16 cellular contexts compared by ENCODE assay signal in genomic region chr6:126055449-126055848, GRCh38.
A peak's percentile ranks its signal among the peaks of the same experiment; 100 is the strongest.
DNase-seq lines count a peak whose midpoint lies in the region; ATAC-seq, FAIRE-seq and TF ChIP-seq lines count a peak whose summit lies in the region.
"Had no signal": no experiment of that assay in that cellular context is flagged by ENCODE, and none has a peak within 500 bp of the region (broad histone marks: within the 10 kb centered on the region; RNA-seq: fewer than 3 reads in every experiment).

No MANE protein-coding gene starts in this region.

- TF ChIP-seq POLR2A in suprapubic skin (IDR thresholded peaks at IDR 0.05), result no peak

- H3K27ac ChIP-seq in HL-60 (replicated peaks), result peak overlapping the region; percentile 26; the same call in 1 of the 2 replicates
- peak overlapping the region; percentile 93 for H3K27ac ChIP-seq in VCaP
- peak overlapping the region; percentile 20 to 71 for H3K27ac ChIP-seq in mucosa of rectum (ENCODE audit: low read depth in 2 of 2, low read length in 2 of 2)
- H3K27ac ChIP-seq in suprapubic skin, result peak overlapping the region; percentile 35
- no peak overlapping the region for H3K27ac ChIP-seq in heart right ventricle

- intact Hi-C loops in heart right ventricle (cut with DNase I), result no loop called here

- DNase-seq in HL-60 (ENCODE audit: low read depth in 1 of 2, low spot score in 1 of 2) (no peak), suprapubic skin (ENCODE audit: low spot score in 2 of 2) (no peak), frontal cortex (ENCODE audit: low spot score in 2 of 2) (no peak), heart right ventricle (no peak)
- no peak for DNase-seq in activated effector memory CD4-positive, alpha-beta T cell treated with anti-CD3 and anti-CD28 coated beads, Interleukin-2, amount 50 U/mL, for 16 hours
- DNase-seq: BE2C; CD8-positive, alpha-beta T cell; COR-L47; DND-41; GDM1 had no signal

- H3K4me3 ChIP-seq in HL-60 (replicated peaks; ENCODE audit: insufficient read depth, low read length) (no peak overlapping the region), mucosa of rectum (ENCODE audit: low read length in 2 of 2) (no peak overlapping the region), suprapubic skin (no peak overlapping the region), heart right ventricle (no peak overlapping the region)
- H3K4me3 ChIP-seq: HAP-1 had no signal

- no peaks in the 10 kb centered on the region for H3K9me3 ChIP-seq in mucosa of rectum (ENCODE audit: control insufficient read depth in 2 of 2, low read length in 2 of 2)
- H3K9me3 ChIP-seq in suprapubic skin, result no peaks in the 10 kb centered on the region
- H3K9me3 ChIP-seq in heart right ventricle, result peaks cover 0 to 7% (median 0%) of the 10 kb centered on the region in 11 donors
- H3K9me3 ChIP-seq: BE2C, HAP-1 had no signal

- H3K27me3 ChIP-seq in HL-60 (ENCODE audit: insufficient read depth, poor library complexity, severe bottlenecking) (no peaks in the 10 kb centered on the region), mucosa of rectum (ENCODE audit: control insufficient read depth in 2 of 2, insufficient read depth in 2 of 2, low read length in 2 of 2) (no peaks in the 10 kb centered on the region), suprapubic skin (no peaks in the 10 kb centered on the region), heart right ventricle (no peaks in the 10 kb centered on the region)
- H3K27me3 ChIP-seq: BE2C had no signal

- ATAC-seq in heart right ventricle (no peak), HG03039 (IDR thresholded peaks at IDR 0.05; ENCODE audit: unreplicated experiment) (no peak)
- ATAC-seq: CD8-positive, alpha-beta T cell had no signal

- H3K4me1 ChIP-seq in mucosa of rectum (ENCODE audit: control insufficient read depth in 2 of 2, insufficient read depth in 2 of 2, low read length in 2 of 2) (peaks cover 0 to 19% of the 10 kb centered on the region in 2 donors), suprapubic skin (peaks cover 16% of the 10 kb centered on the region), heart right ventricle (peaks cover 0 to 10% (median 0%) of the 10 kb centered on the region in 9 donors)
- H3K4me1 ChIP-seq: HAP-1 had no signal

- no peak for TF ChIP-seq CTCF in HL-60 (IDR thresholded peaks at IDR 0.05; ENCODE audit: insufficient read depth, low read length)
- no peak for TF ChIP-seq CTCF in VCaP (conservative IDR thresholded peaks at IDR 0.05)
- no peak for TF ChIP-seq CTCF in suprapubic skin (IDR thresholded peaks at IDR 0.05)
- TF ChIP-seq CTCF in heart right ventricle (IDR thresholded peaks at IDR 0.05), result no peak

- TF ChIP-seq EP300 in suprapubic skin (IDR thresholded peaks at IDR 0.05), result no peak

- no peak overlapping the region for H3K9ac ChIP-seq in mucosa of rectum (ENCODE audit: low read depth in 1 of 2, low read length in 2 of 2)

- FAIRE-seq in frontal cortex (lab: Jason Lieb, UNC), result no peak
- FAIRE-seq: A204.1, H1 had no signal

- H3K36me3 ChIP-seq in mucosa of rectum (ENCODE audit: control insufficient read depth in 2 of 2, insufficient read depth in 2 of 2, low read length in 2 of 2), result no peaks in the 10 kb centered on the region
- no peaks in the 10 kb centered on the region for H3K36me3 ChIP-seq in suprapubic skin
- peaks cover 0 to 20% (median 0%) of the 10 kb centered on the region in 9 donors for H3K36me3 ChIP-seq in heart right ventricle
- H3K36me3 ChIP-seq: HAP-1 had no signal

- WGBS in suprapubic skin, result 97% methylated on average over 4 of the region's 4 CpGs
- WGBS in heart right ventricle, 2 donors, result 92 to 98% methylated on average over 4 of the region's 4 CpGs

Comparison
In these comparisons a context has a peak if more than half of its experiments do, and no peak if none do; other contexts are left out.
1. H3K27ac ChIP-seq: peak in HL-60 (single experiment), VCaP (single experiment), mucosa of rectum (2 of 2) and suprapubic skin (single experiment); none in heart right ventricle (0 of 10).